Comparison of ENCODE assay signal across 21 cellular contexts in genomic region chr19:8466018-8466417, GRCh38. TPM values are rescaled to one million over a fixed set of nuclear protein-coding genes. Genes with fewer than 3 reads are reported as not detected.
"Had no signal": no experiment of that assay in that cellular context is flagged by ENCODE, and none has a peak within 500 bp of the region (broad histone marks: within the 10 kb centered on the region; RNA-seq: fewer than 3 reads in every experiment).

No MANE protein-coding gene starts in this region.

- H3K27ac ChIP-seq: coronary artery, lower lobe of right lung, pancreas, right lobe of liver, thyroid gland, VCaP had no signal

- H3K27me3 Mint-ChIP-seq: central memory CD8-positive, alpha-beta T cell; stimulated activated naive B cell treated with anti-CD40 and anti-IgM and Interleukin-4, amounts not matched to agents 10 μg/mL and 1 μg/mL and 100 μg/mL, for 72 hours had no signal

- H3K27me3 ChIP-seq: pancreas, right lobe of liver, thyroid gland had no signal

- H3K4me3 Mint-ChIP-seq: central memory CD8-positive, alpha-beta T cell; natural killer cell; stimulated activated naive B cell treated with anti-CD40 and anti-IgM and Interleukin-4, amounts not matched to agents 10 μg/mL and 1 μg/mL and 100 μg/mL, for 72 hours had no signal

- FAIRE-seq: pancreas, small intestine had no signal

- H3K9me3 ChIP-seq: lower lobe of right lung, pancreas, right lobe of liver, thyroid gland had no signal

- DNase-seq: activated CD4-positive, alpha-beta T cell treated with anti-CD3 and anti-CD28 coated beads for 1 hour; activated CD4-positive, alpha-beta T cell treated with anti-CD3 and anti-CD28 coated beads, Interleukin-2, amount 50 U/mL, for 4 hours; activated naive CD4-positive, alpha-beta T cell; aorta; effector CD4-positive, alpha-beta T cell; foreskin fibroblast; hippocampal formation; islet precursor cell; lower lobe of right lung; natural killer cell; pancreas; right lobe of liver; small intestine; stimulated activated CD4-positive, alpha-beta T cell treated with anti-CD3 and anti-CD28 coated beads, Interleukin-4, amount 100 ng/mL, for 1 hour; stimulated activated naive B cell treated with anti-CD40 and anti-IgM and Interleukin-4, amounts not matched to agents 10 μg/mL and 1 μg/mL and 100 μg/mL, for 72 hours; T-helper 2 cell; thyroid gland had no signal

- H3K9me3 Mint-ChIP-seq: central memory CD8-positive, alpha-beta T cell; natural killer cell; stimulated activated naive B cell treated with anti-CD40 and anti-IgM and Interleukin-4, amounts not matched to agents 10 μg/mL and 1 μg/mL and 100 μg/mL, for 72 hours had no signal

- H3K4me3 ChIP-seq: coronary artery, lower lobe of right lung, pancreas, right lobe of liver, thyroid gland had no signal

RNA-seq across cellular contexts. Expression of gene PRAM1, which starts 36.4 kb away (rescaled TPM):
- total RNA-seq: glomerular endothelial cell had no signal
